In genomic region chr7:151517601-151518104, GRCh38 we compare ENCODE assay signal across 8 cellular contexts. TPM values are rescaled to one million over a fixed set of nuclear protein-coding genes. Genes with fewer than 3 reads are reported as not detected.
DNase-seq lines count a peak whose midpoint lies in the region; ATAC-seq and TF ChIP-seq lines count a peak whose summit lies in the region.

No MANE protein-coding gene starts in this region.

- DNase-seq in GM06990 (ENCODE audit: extremely low read depth, insufficient read length) (no peak), SJCRH30 (no peak), esophagus squamous epithelium (lab: John Stamatoyannopoulos, UW) (no peak)

- H3K27ac ChIP-seq in SJCRH30: no peak overlapping the region
- peak overlapping the region; percentile 93 to 100 (median 100) for H3K27ac ChIP-seq in esophagus squamous epithelium
- H3K27ac ChIP-seq in rectal smooth muscle tissue (ENCODE audit: low read depth, low read length): peak overlapping the region; percentile 97

- ATAC-seq in GM21786 (IDR thresholded peaks at IDR 0.05; ENCODE audit: unreplicated experiment): no peak
- no peak for ATAC-seq in HG02759 (IDR thresholded peaks at IDR 0.05; ENCODE audit: unreplicated experiment)
- ATAC-seq in HG03432 (IDR thresholded peaks at IDR 0.05; ENCODE audit: unreplicated experiment): no peak
- no peak for ATAC-seq in HG02763 (IDR thresholded peaks at IDR 0.05; ENCODE audit: unreplicated experiment)

- no peak for TF ChIP-seq POLR2A in esophagus squamous epithelium (IDR thresholded peaks at IDR 0.05)

- no peaks in the 10 kb centered on the region for H3K4me1 ChIP-seq in SJCRH30
- peaks cover 9 to 66% (median 18%) of the 10 kb centered on the region in 3 donors for H3K4me1 ChIP-seq in esophagus squamous epithelium
- H3K4me1 ChIP-seq in rectal smooth muscle tissue (ENCODE audit: control insufficient read depth, insufficient read depth, low read length): peaks cover 10% of the 10 kb centered on the region

- H3K27me3 ChIP-seq in GM06990 (replicated peaks; ENCODE audit: control insufficient read depth, insufficient read depth, low read length) (no peaks in the 10 kb centered on the region), SJCRH30 (no peaks in the 10 kb centered on the region), esophagus squamous epithelium (no peaks in the 10 kb centered on the region), rectal smooth muscle tissue (ENCODE audit: control insufficient read depth, insufficient read depth, low read length) (no peaks in the 10 kb centered on the region)

- H3K9ac ChIP-seq in rectal smooth muscle tissue (ENCODE audit: low read length): no peak overlapping the region

- H3K4me3 ChIP-seq in GM06990 (replicated peaks; ENCODE audit: low read depth, low read length) (peak overlapping the region; percentile 60), SJCRH30 (peak overlapping the region; percentile 98), esophagus squamous epithelium (peak overlapping the region; percentile 72 to 99 (median 96)), rectal smooth muscle tissue (ENCODE audit: low read length) (peak overlapping the region; percentile 71)

- H3K9me3 ChIP-seq in SJCRH30 (replicated peaks): peaks cover 2% of the 10 kb centered on the region; the same call in 1 of the 2 replicates
- H3K9me3 ChIP-seq in esophagus squamous epithelium: no peaks in the 10 kb centered on the region

- TF ChIP-seq CTCF in GM06990 (IDR thresholded peaks at IDR 0.05; ENCODE audit: insufficient read depth, low read length, poor library complexity, severe bottlenecking) (no peak), esophagus squamous epithelium (IDR thresholded peaks at IDR 0.05) (no peak)

- H3K36me3 ChIP-seq in GM06990 (ENCODE audit: control insufficient read depth, insufficient read depth, low read length) (no peaks in the 10 kb centered on the region), SJCRH30 (0 out of 2 replicates have a peak, but pooled peaks cover 6% of the 10 kb centered on the region), esophagus squamous epithelium (no peaks in the 10 kb centered on the region), rectal smooth muscle tissue (ENCODE audit: control insufficient read depth, insufficient read depth, low read length) (no peaks in the 10 kb centered on the region)

- intact Hi-C loops in esophagus squamous epithelium (cut with DNase I): no loop called here

- 65 to 69% methylated on average over 7 of the region's 7 CpGs for WGBS in esophagus squamous epithelium, 2 donors

RNA-seq across cellular contexts. Expression of gene RHEB, which starts 2.0 kb away (rescaled TPM):
- total RNA-seq in SJCRH30 (2014; rRNA removed; shearing (Covaris generic)): 134 and 149 TPM in 2 replicates
- total RNA-seq in esophagus squamous epithelium: 10 to 100 TPM; 37.1 to 82.6 (median 54.4) TPM
